ENCODE assay signal across 8 cellular contexts in genomic region chr19:45676851-45677263, GRCh38. TPM values are rescaled to one million over a fixed set of nuclear protein-coding genes. Genes with fewer than 3 reads are reported as not detected.
A peak's percentile ranks its signal among the peaks of the same experiment; 100 is the strongest.
DNase-seq lines count a peak whose midpoint lies in the region; ATAC-seq, FAIRE-seq and TF ChIP-seq lines count a peak whose summit lies in the region.

No MANE protein-coding gene starts in this region.

- no peak overlapping the region for H3K27ac Mint-ChIP-seq in activated T-helper 17 cell treated with anti-CD3 and anti-CD28 coated beads, Interleukin-2, amount 50 U/mL, for 72 hours

- H3K4me1 ChIP-seq in gastroesophageal sphincter: peaks cover 0 to 30% (median 8%) of the 10 kb centered on the region in 3 donors

- no peak overlapping the region for H3K27ac ChIP-seq in gastroesophageal sphincter

- ATAC-seq in HG03045 (IDR thresholded peaks at IDR 0.05; ENCODE audit: unreplicated experiment): peak; percentile 5
- peak; percentile 41 for ATAC-seq in activated T-helper 17 cell treated with anti-CD3 and anti-CD28 coated beads, Interleukin-2, amount 50 U/mL, for 72 hours (replicated peaks)
- ATAC-seq in gastroesophageal sphincter: no peak

- H3K9me3 ChIP-seq in gastroesophageal sphincter: no peaks in the 10 kb centered on the region

- H3K27me3 Mint-ChIP-seq in activated T-helper 17 cell treated with anti-CD3 and anti-CD28 coated beads, Interleukin-2, amount 50 U/mL, for 72 hours: peaks cover 3% of the 10 kb centered on the region

- TF ChIP-seq POLR2A in gastroesophageal sphincter (IDR thresholded peaks at IDR 0.05) (no peak), H54 (IDR thresholded peaks at IDR 0.05; ENCODE audit: low read depth, low read length) (no peak)

- no peak for TF ChIP-seq CTCF in AG10803 (conservative IDR thresholded peaks at IDR 0.05; ENCODE audit: low read length)
- TF ChIP-seq CTCF in gastroesophageal sphincter (IDR thresholded peaks at IDR 0.05): no peak

- DNase-seq in AG10803 (ENCODE audit: low read depth): no peak
- DNase-seq in stimulated activated CD8-positive, alpha-beta memory T cell treated with anti-CD3 and anti-CD28 coated beads, Interleukin-15, amount 100 ng/mL, for 4 hours (ENCODE audit: low read depth in 2 of 2): peak; percentile 60 to 73
- no peak for DNase-seq in NCI-H1930 (lab: John Stamatoyannopoulos, UW)
- DNase-seq in H54 (ENCODE audit: insufficient read length, low spot score): no peak

- no peaks in the 10 kb centered on the region for H3K9me3 Mint-ChIP-seq in activated T-helper 17 cell treated with anti-CD3 and anti-CD28 coated beads, Interleukin-2, amount 50 U/mL, for 72 hours

- 19% methylated on average over 8 of the region's 28 CpGs; no CpG with 5 or more reads in 1 of the 2 donors for WGBS in gastroesophageal sphincter (ENCODE audit: low coverage in 1 of 2), 2 donors

- H3K36me3 Mint-ChIP-seq in activated T-helper 17 cell treated with anti-CD3 and anti-CD28 coated beads, Interleukin-2, amount 50 U/mL, for 72 hours (ENCODE audit: low read depth): peaks cover 6% of the 10 kb centered on the region

- TF ChIP-seq EP300 in gastroesophageal sphincter (IDR thresholded peaks at IDR 0.05): no peak

- H3K36me3 ChIP-seq in gastroesophageal sphincter: no peaks in the 10 kb centered on the region

- H3K4me3 ChIP-seq in AG10803 (ENCODE audit: low read length) (peak overlapping the region; percentile 22; the same call in 1 of the 2 replicates), iPS-11a (ENCODE audit: low read depth, low read length) (peak overlapping the region; percentile 62), gastroesophageal sphincter (peak overlapping the region in 1 of 2 donors; percentile 32)

- peaks cover 9% of the 10 kb centered on the region for H3K4me1 Mint-ChIP-seq in activated T-helper 17 cell treated with anti-CD3 and anti-CD28 coated beads, Interleukin-2, amount 50 U/mL, for 72 hours

- H3K4me3 Mint-ChIP-seq in activated T-helper 17 cell treated with anti-CD3 and anti-CD28 coated beads, Interleukin-2, amount 50 U/mL, for 72 hours: peak overlapping the region; percentile 76

- H3K27me3 ChIP-seq in gastroesophageal sphincter: peaks cover 84% of the 10 kb centered on the region

- no peak for FAIRE-seq in H54 (lab: Jason Lieb, UNC)

RNA-seq across cellular contexts. Expression of gene GIPR, which starts 8.8 kb away (rescaled TPM):
- total RNA-seq in activated T-helper 17 cell treated with anti-CD3 and anti-CD28 coated beads, Interleukin-2, amount 50 U/mL, for 72 hours: 10 to 100 TPM in 1 of 2 donors, 1 to 10 TPM in 1; 7.5 to 32.3 TPM
- total RNA-seq in gastroesophageal sphincter: under 1 TPM in 1 of 4 donors, not detected in 3; 0.54 TPM

RNA-seq across cellular contexts. Expression of gene SNRPD2, which starts 14.9 kb away (rescaled TPM):
- total RNA-seq in activated T-helper 17 cell treated with anti-CD3 and anti-CD28 coated beads, Interleukin-2, amount 50 U/mL, for 72 hours: 100 to 1,000 TPM; 544 to 752 TPM
- 100 to 1,000 TPM; 113 to 201 (median 152) TPM for total RNA-seq in gastroesophageal sphincter

RNA-seq across cellular contexts. Expression of gene QPCTL, which starts 15.6 kb away (rescaled TPM):
- total RNA-seq in activated T-helper 17 cell treated with anti-CD3 and anti-CD28 coated beads, Interleukin-2, amount 50 U/mL, for 72 hours: 10 to 100 TPM; 13.6 to 15.5 TPM
- 1 to 10 TPM; 2.7 to 6.6 (median 4.2) TPM for total RNA-seq in gastroesophageal sphincter

RNA-seq across cellular contexts. Expression of gene EML2, which starts 37.7 kb away (rescaled TPM):
- total RNA-seq in activated T-helper 17 cell treated with anti-CD3 and anti-CD28 coated beads, Interleukin-2, amount 50 U/mL, for 72 hours: 100 to 1,000 TPM; 117 to 184 TPM
- 10 to 100 TPM; 18.3 to 29.2 (median 18.9) TPM for total RNA-seq in gastroesophageal sphincter

RNA-seq across cellular contexts. Expression of gene FBXO46, which starts 53.8 kb away (rescaled TPM):
- 10 to 100 TPM; 39.4 to 44.3 TPM for total RNA-seq in activated T-helper 17 cell treated with anti-CD3 and anti-CD28 coated beads, Interleukin-2, amount 50 U/mL, for 72 hours
- 10 to 100 TPM; 12.1 to 20.5 (median 14.9) TPM for total RNA-seq in gastroesophageal sphincter

Comparison
In these comparisons a context has a peak if more than half of its experiments do, and no peak if none do; other contexts are left out.
1. DNase-seq: peak in stimulated activated CD8-positive, alpha-beta memory T cell treated with anti-CD3 and anti-CD28 coated beads, Interleukin-15, amount 100 ng/mL, for 4 hours (2 of 2); none in AG10803 (single experiment), NCI-H1930 (0 of 2) and H54 (single experiment).
2. RNA of gene GIPR, which starts 8.8 kb away (total RNA-seq): 7.5 to 32.3 TPM in activated T-helper 17 cell treated with anti-CD3 and anti-CD28 coated beads, Interleukin-2, amount 50 U/mL, for 72 hours; 0.54 TPM in gastroesophageal sphincter; every median in the first group is over 4 times any median in the second.